ENCODE assay signal across 20 cellular contexts in the genomic region with DNA sequence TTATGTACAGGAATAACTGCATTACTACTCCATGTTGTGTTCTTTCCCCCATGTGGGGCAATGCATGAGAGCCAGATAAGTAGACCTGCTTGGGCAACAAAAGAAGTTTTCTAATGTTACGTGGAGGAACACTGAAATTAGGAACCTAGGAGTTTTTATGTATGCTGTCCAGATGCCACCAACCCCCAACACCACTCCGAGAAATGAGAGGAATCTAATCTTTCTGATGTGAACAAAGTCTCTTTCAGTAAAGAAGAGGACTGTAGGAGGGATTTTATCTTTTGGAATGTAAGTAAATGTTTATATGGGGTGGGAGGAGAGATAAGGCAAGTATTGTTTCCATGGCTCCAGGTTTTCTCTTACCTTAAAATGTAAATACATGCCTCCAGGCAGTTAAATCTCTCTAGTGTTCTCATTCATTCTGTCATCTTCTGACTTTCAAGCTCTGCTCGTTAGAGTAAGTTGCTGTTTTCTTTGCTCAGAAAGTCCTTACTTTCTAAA.
"Had no signal": no experiment of that assay in that cellular context is flagged by ENCODE, and none has a peak within 500 bp of the region (broad histone marks: within the 10 kb centered on the region; RNA-seq: fewer than 3 reads in every experiment).

No MANE protein-coding gene starts in this region.

- H3K27me3 Mint-ChIP-seq: activated B cell treated with CpG ODN at 0.5 μM for 24 hours; activated CD4-positive, alpha-beta T cell treated with anti-CD3 and anti-CD28 coated beads, Interleukin-2, amount 10 ng/mL, durations not matched to agents 24 days and 14 days; activated naive CD8-positive, alpha-beta T cell; dendritic cell treated with granulocyte-macrophage colony-stimulating factor and Interleukin-4, amounts not matched to agents 40 ng/mL and 50 ng/mL, for 4 days; effector memory CD8-positive, alpha-beta T cell; memory B cell; natural killer cell treated with Interleukin-12 subunit alpha and Interleukin-12 subunit beta and Interleukin-15 and Interleukin-18, amount 100 ng/mL, for 72 hours; T-helper 17 cell had no signal

- H3K27ac Mint-ChIP-seq: activated B cell treated with CpG ODN at 0.5 μM for 24 hours; activated CD4-positive, alpha-beta T cell treated with anti-CD3 and anti-CD28 coated beads, Interleukin-2, amount 10 ng/mL, durations not matched to agents 24 days and 14 days; activated naive CD8-positive, alpha-beta T cell; dendritic cell treated with granulocyte-macrophage colony-stimulating factor and Interleukin-4, amounts not matched to agents 40 ng/mL and 50 ng/mL, for 4 days; effector memory CD8-positive, alpha-beta T cell; memory B cell; natural killer cell treated with Interleukin-12 subunit alpha and Interleukin-12 subunit beta and Interleukin-15 and Interleukin-18, amount 100 ng/mL, for 72 hours; T-helper 17 cell had no signal

- H3K4me3 Mint-ChIP-seq: activated B cell treated with CpG ODN at 0.5 μM for 24 hours; activated CD4-positive, alpha-beta T cell treated with anti-CD3 and anti-CD28 coated beads, Interleukin-2, amount 10 ng/mL, durations not matched to agents 24 days and 14 days; activated naive CD8-positive, alpha-beta T cell; dendritic cell treated with granulocyte-macrophage colony-stimulating factor and Interleukin-4, amounts not matched to agents 40 ng/mL and 50 ng/mL, for 4 days; effector memory CD8-positive, alpha-beta T cell; memory B cell; natural killer cell treated with Interleukin-12 subunit alpha and Interleukin-12 subunit beta and Interleukin-15 and Interleukin-18, amount 100 ng/mL, for 72 hours; T-helper 17 cell had no signal

- H3K4me1 ChIP-seq: heart left ventricle, spleen, testis had no signal

- H3K27me3 ChIP-seq: heart left ventricle, spleen, stomach, testis had no signal

- H3K27ac ChIP-seq: epithelial cell of prostate, heart left ventricle, spleen, stomach, testis had no signal

- H3K4me3 ChIP-seq: heart left ventricle, spleen, stomach, testis had no signal

- DNase-seq: activated B cell treated with CpG ODN at 0.5 μM for 24 hours; activated CD4-positive, alpha-beta T cell treated with anti-CD3 and anti-CD28 coated beads, Interleukin-2, amount 10 ng/mL, durations not matched to agents 24 days and 14 days; activated gamma-delta T cell treated with Interleukin-2 at 50 U/mL for 16 hours; amygdala; effector memory CD8-positive, alpha-beta T cell; heart left ventricle; kidney; left ventricle myocardium superior; occipital lobe; spleen; stimulated activated CD4-positive, alpha-beta T cell treated with anti-CD3 and anti-CD28 coated beads, Interleukin-2, amount 100 ng/mL, for 24 hours; stomach; T-helper 17 cell; testis had no signal

- H3K36me3 ChIP-seq: heart left ventricle, spleen, stomach had no signal

- H3K4me1 Mint-ChIP-seq: activated B cell treated with CpG ODN at 0.5 μM for 24 hours; activated CD4-positive, alpha-beta T cell treated with anti-CD3 and anti-CD28 coated beads, Interleukin-2, amount 10 ng/mL, durations not matched to agents 24 days and 14 days; memory B cell; T-helper 17 cell had no signal

- ATAC-seq: effector memory CD8-positive, alpha-beta T cell; heart left ventricle; left ventricle myocardium superior; natural killer cell treated with Interleukin-12 subunit alpha and Interleukin-12 subunit beta and Interleukin-15 and Interleukin-18, amount 100 ng/mL, for 72 hours; sciatic nerve; T-helper 17 cell had no signal

- H3K36me3 Mint-ChIP-seq: activated naive CD8-positive, alpha-beta T cell; memory B cell had no signal
